ENCODE assay signal across 21 cellular contexts in the genomic region with DNA sequence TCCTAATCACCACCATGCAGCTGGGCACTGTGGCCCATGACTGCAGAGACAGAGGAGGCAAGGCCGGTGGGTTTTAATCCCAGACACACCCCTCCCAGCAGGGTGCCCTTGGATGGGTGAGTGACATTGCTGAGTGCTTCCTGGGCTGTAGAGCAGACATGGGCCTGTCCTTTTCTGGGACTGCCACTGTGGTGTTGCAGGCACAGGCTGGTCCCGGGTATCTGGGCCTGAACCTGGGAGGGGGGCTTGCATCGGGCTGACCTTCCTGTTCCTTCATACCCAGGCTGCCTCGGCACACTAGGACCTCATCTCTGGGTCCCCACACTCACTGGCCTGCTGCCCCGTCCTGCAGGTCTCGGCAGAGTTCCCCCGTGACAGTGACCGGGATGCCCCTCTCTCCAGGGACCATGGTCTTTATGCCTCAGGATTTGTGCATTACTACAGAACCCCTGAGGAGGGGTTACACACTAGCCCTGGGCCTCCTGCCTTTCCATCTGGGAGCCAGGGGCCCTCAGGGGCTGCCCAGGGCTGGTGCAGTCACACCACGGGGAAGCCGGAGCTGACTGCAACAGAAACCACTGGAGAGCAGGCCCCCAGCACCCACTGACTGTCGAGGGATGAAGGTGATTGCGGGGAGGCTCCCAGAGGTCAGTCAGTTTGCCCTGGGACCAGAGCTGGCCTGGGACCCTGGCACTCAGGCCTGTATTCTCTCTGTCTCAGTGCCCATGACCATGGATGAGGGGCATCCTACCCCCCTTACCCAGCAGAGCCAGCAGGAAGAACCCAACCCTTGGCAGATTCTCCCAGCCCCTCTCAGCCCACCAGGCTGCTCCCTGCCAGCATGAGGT. TPM values are rescaled to one million over a fixed set of nuclear protein-coding genes. Genes with fewer than 3 reads are reported as not detected.
"Had no signal": no experiment of that assay in that cellular context is flagged by ENCODE, and none has a peak within 500 bp of the region (broad histone marks: within the 10 kb centered on the region; RNA-seq: fewer than 3 reads in every experiment).

No MANE protein-coding gene starts in this region.

- H3K36me3 Mint-ChIP-seq: activated naive CD4-positive, alpha-beta T cell treated with anti-CD3 and anti-CD28 coated beads, Interleukin-2, amount 50 U/mL, for 72 hours; natural killer cell had no signal

- H3K9me3 Mint-ChIP-seq: activated CD4-positive, alpha-beta T cell treated with anti-CD3 and anti-CD28 coated beads, Interleukin-2, amount 10 ng/mL, durations not matched to agents 7 days and 5 days; activated naive CD4-positive, alpha-beta T cell treated with anti-CD3 and anti-CD28 coated beads, Interleukin-2, amount 50 U/mL, for 72 hours; activated T-cell treated with anti-CD3 and anti-CD28 coated beads, Interleukin-2, amount 50 U/mL, for 72 hours; natural killer cell had no signal

- H3K27me3 Mint-ChIP-seq: activated CD4-positive, alpha-beta T cell treated with anti-CD3 and anti-CD28 coated beads, Interleukin-2, amount 10 ng/mL, durations not matched to agents 7 days and 5 days had no signal

- H3K27ac Mint-ChIP-seq: activated CD4-positive, alpha-beta T cell treated with anti-CD3 and anti-CD28 coated beads, Interleukin-2, amount 10 ng/mL, durations not matched to agents 7 days and 5 days; activated naive CD4-positive, alpha-beta T cell treated with anti-CD3 and anti-CD28 coated beads, Interleukin-2, amount 50 U/mL, for 72 hours; activated T-cell treated with anti-CD3 and anti-CD28 coated beads, Interleukin-2, amount 50 U/mL, for 72 hours; natural killer cell; progenitor cell of endocrine pancreas had no signal

- H3K9me3 ChIP-seq: adrenal gland, breast epithelium, tibial artery, uterus had no signal

- H3K36me3 ChIP-seq: adrenal gland, breast epithelium, tibial artery, uterus had no signal

- ATAC-seq: activated naive CD4-positive, alpha-beta T cell treated with anti-CD3 and anti-CD28 coated beads, Interleukin-2, amount 50 U/mL, for 72 hours; natural killer cell had no signal

- H3K27me3 ChIP-seq: adrenal gland, uterus had no signal

- H3K4me3 ChIP-seq: adrenal gland, breast epithelium, tibial artery, uterus had no signal

- H3K4me3 Mint-ChIP-seq: activated CD4-positive, alpha-beta T cell treated with anti-CD3 and anti-CD28 coated beads, Interleukin-2, amount 10 ng/mL, durations not matched to agents 7 days and 5 days; activated T-cell treated with anti-CD3 and anti-CD28 coated beads, Interleukin-2, amount 50 U/mL, for 72 hours; natural killer cell had no signal

- H3K27ac ChIP-seq: adrenal gland, breast epithelium, tibial artery, uterus had no signal

- H3K4me1 ChIP-seq: adrenal gland, breast epithelium, tibial artery, uterus had no signal

- H3K4me1 Mint-ChIP-seq: activated CD4-positive, alpha-beta T cell treated with anti-CD3 and anti-CD28 coated beads, Interleukin-2, amount 10 ng/mL, durations not matched to agents 7 days and 5 days; natural killer cell had no signal

- DNase-seq: activated CD4-positive, alpha-beta T cell treated with anti-CD3 and anti-CD28 coated beads, Interleukin-2, amount 10 ng/mL, durations not matched to agents 7 days and 5 days; activated gamma-delta T cell treated with Interleukin-2 at 50 U/mL for 16 hours; activated T-cell treated with anti-CD3 and anti-CD28 coated beads, Interleukin-2, amount 50 U/mL, for 72 hours; effector memory CD4-positive, alpha-beta T cell; mesendoderm; natural killer cell; nucleus accumbens; stimulated activated CD4-positive, alpha-beta T cell treated with anti-CD3 and anti-CD28 coated beads, Interleukin-2, amount 100 ng/mL, for 24 hours; stimulated activated naive CD4-positive, alpha-beta T cell treated with Interleukin-2 at 50 U/mL for 16 hours; substantia nigra; T-helper 1 cell; T-helper 9 cell; tibial artery; uterus had no signal

RNA-seq across cellular contexts. Expression of gene SLC25A48, which starts 8.9 kb away (rescaled TPM):
- total RNA-seq: activated CD4-positive, alpha-beta T cell treated with anti-CD3 and anti-CD28 coated beads, Interleukin-2, amount 10 ng/mL, durations not matched to agents 7 days and 5 days; activated CD8-positive, alpha-beta memory T cell treated with anti-CD3 and anti-CD28 coated beads for 36 hours; activated naive CD4-positive, alpha-beta T cell treated with anti-CD3 and anti-CD28 coated beads, Interleukin-2, amount 50 U/mL, for 72 hours; activated T-cell treated with anti-CD3 and anti-CD28 coated beads, Interleukin-2, amount 50 U/mL, for 72 hours; adrenal gland; astrocyte; fibroblast of villous mesenchyme; natural killer cell had no signal
